16 cellular contexts compared by ENCODE assay signal in genomic region chr1:158115126-158115525, GRCh38.
A peak's percentile ranks its signal among the peaks of the same experiment; 100 is the strongest.
DNase-seq lines count a peak whose midpoint lies in the region; ATAC-seq and TF ChIP-seq lines count a peak whose summit lies in the region.
"Had no signal": no experiment of that assay in that cellular context is flagged by ENCODE, and none has a peak within 500 bp of the region (broad histone marks: within the 10 kb centered on the region; RNA-seq: fewer than 3 reads in every experiment).

No MANE protein-coding gene starts in this region.

- peak overlapping the region in 1 of 3 donors; percentile 4 for H3K27ac Mint-ChIP-seq in IgD-negative memory B cell
- H3K27ac Mint-ChIP-seq in stimulated activated memory B cell treated with anti-CD40 and anti-IgM and Interleukin-4, amounts not matched to agents 10 μg/mL and 1 μg/mL and 100 μg/mL, for 72 hours, result peak overlapping the region; percentile 7

- ATAC-seq in GM19035 (IDR thresholded peaks at IDR 0.05; ENCODE audit: unreplicated experiment), result peak; percentile 77
- peak; percentile 89 for ATAC-seq in HG02623 (IDR thresholded peaks at IDR 0.05; ENCODE audit: unreplicated experiment)
- peak; percentile 89 for ATAC-seq in stimulated activated memory B cell treated with anti-CD40 and anti-IgM and Interleukin-4, amounts not matched to agents 10 μg/mL and 1 μg/mL and 100 μg/mL, for 72 hours
- no peak for ATAC-seq in psoas muscle
- ATAC-seq in esophagus mucosa, result no peak
- ATAC-seq: mucosa of descending colon had no signal

- H3K4me1 ChIP-seq in psoas muscle, result no peaks in the 10 kb centered on the region

- no peaks in the 10 kb centered on the region for H3K9me3 ChIP-seq in psoas muscle
- H3K9me3 ChIP-seq: mucosa of descending colon, stomach had no signal

- H3K9me3 Mint-ChIP-seq in IgD-negative memory B cell, result no peaks in the 10 kb centered on the region
- peaks cover 7% of the 10 kb centered on the region for H3K9me3 Mint-ChIP-seq in stimulated activated memory B cell treated with anti-CD40 and anti-IgM and Interleukin-4, amounts not matched to agents 10 μg/mL and 1 μg/mL and 100 μg/mL, for 72 hours

- no peaks in the 10 kb centered on the region for H3K36me3 Mint-ChIP-seq in IgD-negative memory B cell
- no peaks in the 10 kb centered on the region for H3K36me3 Mint-ChIP-seq in stimulated activated memory B cell treated with anti-CD40 and anti-IgM and Interleukin-4, amounts not matched to agents 10 μg/mL and 1 μg/mL and 100 μg/mL, for 72 hours

- H3K36me3 ChIP-seq in psoas muscle (ENCODE audit: insufficient read depth in 1 of 2, low read depth in 1 of 2), result no peaks in the 10 kb centered on the region
- H3K36me3 ChIP-seq: cardiac muscle cell, stomach had no signal

- peaks cover 20 to 24% (median 22%) of the 10 kb centered on the region in 3 donors for H3K4me1 Mint-ChIP-seq in IgD-negative memory B cell
- H3K4me1 Mint-ChIP-seq in stimulated activated memory B cell treated with anti-CD40 and anti-IgM and Interleukin-4, amounts not matched to agents 10 μg/mL and 1 μg/mL and 100 μg/mL, for 72 hours, result peaks cover 38% of the 10 kb centered on the region

- no peak for TF ChIP-seq CTCF in psoas muscle (IDR thresholded peaks at IDR 0.05)

- intact Hi-C loops in psoas muscle (cut with DNase I), result no loop called here

- no peak overlapping the region for H3K27ac ChIP-seq in psoas muscle
- H3K27ac ChIP-seq: cardiac muscle cell, epithelial cell of prostate, stomach had no signal

- WGBS in psoas muscle, 3 donors, result 90 to 100% (median 95%) methylated on average over 4 of the region's 4 CpGs

- peaks cover 24% of the 10 kb centered on the region for H3K27me3 Mint-ChIP-seq in IgD-negative memory B cell
- H3K27me3 Mint-ChIP-seq in stimulated activated memory B cell treated with anti-CD40 and anti-IgM and Interleukin-4, amounts not matched to agents 10 μg/mL and 1 μg/mL and 100 μg/mL, for 72 hours, result peaks cover 27% of the 10 kb centered on the region

- DNase-seq in psoas muscle, result no peak
- DNase-seq in superior temporal gyrus (ENCODE audit: extremely low spot score), result no peak
- DNase-seq: activated CD4-positive, alpha-beta T cell treated with anti-CD3 and anti-CD28 coated beads, Interleukin-2, amount 50 U/mL, for 1 hour; activated naive CD4-positive, alpha-beta T cell treated with Interleukin-2 at 50 U/mL for 16 hours; mucosa of descending colon; NCI-H1417; NCI-H69; stimulated activated CD4-positive, alpha-beta T cell treated with anti-CD3 and anti-CD28 coated beads, Interleukin-2, amount 100 ng/mL, for 48 hours; stomach had no signal

- H3K27me3 ChIP-seq in psoas muscle (ENCODE audit: insufficient read depth in 3 of 3, low read length in 2 of 3), result peaks cover 0 to 42% (median 2%) of the 10 kb centered on the region in 3 donors

- H3K4me3 ChIP-seq in psoas muscle, result no peak overlapping the region
- H3K4me3 ChIP-seq: cardiac muscle cell, mucosa of descending colon, stomach had no signal

- H3K4me3 Mint-ChIP-seq in IgD-negative memory B cell, result peak overlapping the region in 3 of 4 donors; percentile 6 to 73 (median 33)
- no peak overlapping the region for H3K4me3 Mint-ChIP-seq in stimulated activated memory B cell treated with anti-CD40 and anti-IgM and Interleukin-4, amounts not matched to agents 10 μg/mL and 1 μg/mL and 100 μg/mL, for 72 hours

Comparison
In these comparisons a context has a peak if more than half of its experiments do, and no peak if none do; other contexts are left out.
1. ATAC-seq: peak in GM19035 (single experiment), HG02623 (single experiment) and stimulated activated memory B cell treated with anti-CD40 and anti-IgM and Interleukin-4, amounts not matched to agents 10 μg/mL and 1 μg/mL and 100 μg/mL, for 72 hours (single experiment); none in psoas muscle (0 of 4) and esophagus mucosa (single experiment).